In genomic region chr2:28232267-28232666, GRCh38 we compare ENCODE assay signal across 19 cellular contexts.
DNase-seq lines count a peak whose midpoint lies in the region; ATAC-seq, FAIRE-seq and TF ChIP-seq lines count a peak whose summit lies in the region.
"Had no signal": no experiment of that assay in that cellular context is flagged by ENCODE, and none has a peak within 500 bp of the region (broad histone marks: within the 10 kb centered on the region; RNA-seq: fewer than 3 reads in every experiment).

No MANE protein-coding gene starts in this region.

- TF ChIP-seq POLR2A in stomach (IDR thresholded peaks at IDR 0.05), result no peak

- no peak for TF ChIP-seq EP300 in stomach (IDR thresholded peaks at IDR 0.05)

- H3K27me3 Mint-ChIP-seq in astrocyte (ENCODE audit: low read depth, unreplicated experiment), result no peaks in the 10 kb centered on the region

- H3K9me3 ChIP-seq in GM23248 (ENCODE audit: low read depth) (no peaks in the 10 kb centered on the region), astrocyte (ENCODE audit: insufficient read depth, low read depth, low read length) (no peaks in the 10 kb centered on the region), stomach (no peaks in the 10 kb centered on the region)
- H3K9me3 ChIP-seq: left lung had no signal

- DNase-seq in GM23248, result peak; percentile 82
- DNase-seq in astrocyte (ENCODE audit: low read depth), result no peak
- peak; percentile 88 for DNase-seq in fibroblast of villous mesenchyme (ENCODE audit: low read depth)
- no peak for DNase-seq in stomach
- DNase-seq in NCI-H1930 (lab: John Stamatoyannopoulos, UW), result no peak
- DNase-seq in NCI-H2081 treated with DMSO at 0.1 percent for 48 hours (lab: John Stamatoyannopoulos, UW), result no peak
- DNase-seq in iPS-NIHi11 (ENCODE audit: low spot score), result no peak
- DNase-seq: activated CD4-positive, alpha-beta T cell treated with anti-CD3 and anti-CD28 coated beads, Interleukin-2, amount 50 U/mL, for 1 hour; effector CD4-positive, alpha-beta T cell; foreskin keratinocyte; GDM1; KG1; left lung; NCI-H1092 treated with DMSO at 0.1 percent for 48 hours; NCI-H82; occipital lobe; stimulated activated CD4-positive, alpha-beta T cell treated with anti-CD3 and anti-CD28 coated beads, Interleukin-2, amount 100 ng/mL, for 48 hours had no signal

- 14 to 16% methylated on average over 6 of the region's 6 CpGs for WGBS in GM23248 (ENCODE audit: low coverage in 1 of 2, low lambda C conversion rate in 2 of 2, missing lambda C conversion rate in 2 of 2), 2 experiments
- WGBS in stomach, 5 donors, result 27 to 46% (median 36%) methylated on average over 6 of the region's 6 CpGs

- H3K4me1 ChIP-seq in GM23248 (ENCODE audit: insufficient read depth) (peaks cover 35% of the 10 kb centered on the region), astrocyte (ENCODE audit: insufficient read depth, low read length) (peaks cover 7% of the 10 kb centered on the region), stomach (peaks cover 23 to 59% (median 40%) of the 10 kb centered on the region in 4 donors)
- H3K4me1 ChIP-seq: foreskin keratinocyte had no signal

- intact Hi-C loops in stomach (cut with DNase I; ENCODE audit: low total_unique reads), result no loop called here

- FAIRE-seq in astrocyte (lab: Jason Lieb, UNC), result peak; percentile 26
- FAIRE-seq: H1 had no signal

- H3K9me2 ChIP-seq in GM23248 (ENCODE audit: insufficient read depth), result no peaks in the 10 kb centered on the region

- H3K27ac ChIP-seq in GM23248, result peak overlapping the region; percentile 64
- no peak overlapping the region for H3K27ac ChIP-seq in astrocyte (ENCODE audit: low read depth, low read length)
- H3K27ac ChIP-seq in stomach, result peak overlapping the region; percentile 77 to 88 (median 81)
- H3K27ac ChIP-seq: foreskin keratinocyte had no signal

- no peak for ATAC-seq in GM21423 (IDR thresholded peaks at IDR 0.05; ENCODE audit: unreplicated experiment)
- ATAC-seq: foreskin keratinocyte had no signal

- H2AFZ ChIP-seq in GM23248, result no peak overlapping the region
- H2AFZ ChIP-seq in astrocyte (ENCODE audit: low read depth, low read length), result no peak overlapping the region

- in situ Hi-C loops in GM23248 (cut with MboI), result no loop called here

- H3K79me2 ChIP-seq in GM23248 (ENCODE audit: insufficient read depth) (no peaks in the 10 kb centered on the region), astrocyte (ENCODE audit: insufficient read depth, low read length) (no peaks in the 10 kb centered on the region)

- H4K20me1 ChIP-seq in GM23248 (ENCODE audit: insufficient read depth) (no peaks in the 10 kb centered on the region), astrocyte (ENCODE audit: insufficient read depth, low read length) (no peaks in the 10 kb centered on the region)

- no peaks in the 10 kb centered on the region for H3K27me3 ChIP-seq in GM23248 (replicated peaks; ENCODE audit: insufficient read depth)
- no peaks in the 10 kb centered on the region for H3K27me3 ChIP-seq in astrocyte (ENCODE audit: insufficient read depth, low read length)
- H3K27me3 ChIP-seq in stomach, result no peaks in the 10 kb centered on the region
- H3K27me3 ChIP-seq: foreskin keratinocyte, left lung had no signal

- H3K9ac ChIP-seq in GM23248 (no peak overlapping the region), astrocyte (ENCODE audit: low read length) (no peak overlapping the region)

- H3F3A ChIP-seq in GM23248 (ENCODE audit: insufficient read depth), result peaks cover 27% of the 10 kb centered on the region

- peaks cover 2% of the 10 kb centered on the region for H3K36me3 Mint-ChIP-seq in astrocyte (ENCODE audit: low read depth, unreplicated experiment)

- H3K4me2 ChIP-seq in GM23248 (ENCODE audit: unreplicated experiment) (peak overlapping the region; percentile 2), astrocyte (ENCODE audit: low read length) (no peak overlapping the region)

- H3K4me3 Mint-ChIP-seq in astrocyte (ENCODE audit: unreplicated experiment), result no peak overlapping the region

- no peak overlapping the region for H3K4me3 ChIP-seq in GM23248
- no peak overlapping the region for H3K4me3 ChIP-seq in astrocyte (ENCODE audit: insufficient read depth, low read depth, low read length)
- no peak overlapping the region for H3K4me3 ChIP-seq in fibroblast of villous mesenchyme (ENCODE audit: low read depth, low read length)
- H3K4me3 ChIP-seq in stomach, result no peak overlapping the region
- H3K4me3 ChIP-seq: left lung had no signal

- H3K27ac Mint-ChIP-seq in astrocyte (ENCODE audit: unreplicated experiment), result no peak overlapping the region

- no peaks in the 10 kb centered on the region for H3K36me3 ChIP-seq in GM23248 (ENCODE audit: low read depth)
- H3K36me3 ChIP-seq in astrocyte (ENCODE audit: insufficient read depth, low read length), result no peaks in the 10 kb centered on the region
- H3K36me3 ChIP-seq in stomach, result no peaks in the 10 kb centered on the region

- no peak for TF ChIP-seq CTCF in astrocyte (IDR thresholded peaks at IDR 0.05; ENCODE audit: insufficient read depth, low read depth, low read length)
- no peak for TF ChIP-seq CTCF in fibroblast of villous mesenchyme (IDR thresholded peaks at IDR 0.05; ENCODE audit: insufficient read depth, low read depth, low read length)
- no peak for TF ChIP-seq CTCF in stomach (IDR thresholded peaks at IDR 0.05)

- H3K9me3 Mint-ChIP-seq in astrocyte (ENCODE audit: unreplicated experiment), result no peaks in the 10 kb centered on the region

- peaks cover 21% of the 10 kb centered on the region for H3K4me1 Mint-ChIP-seq in astrocyte (ENCODE audit: low read depth, unreplicated experiment)

Comparison
In these comparisons a context has a peak if more than half of its experiments do, and no peak if none do; other contexts are left out.
1. DNase-seq: peak in GM23248 (single experiment) and fibroblast of villous mesenchyme (single experiment); none in astrocyte (single experiment), stomach (single experiment), NCI-H1930 (0 of 2), NCI-H2081 treated with DMSO at 0.1 percent for 48 hours (single experiment) and iPS-NIHi11 (single experiment).